ENCODE assay signal across 8 cellular contexts in genomic region chr10:5775705-5776104, GRCh38. TPM values are rescaled to one million over a fixed set of nuclear protein-coding genes. Genes with fewer than 3 reads are reported as not detected.
DNase-seq lines count a peak whose midpoint lies in the region; ATAC-seq and TF ChIP-seq lines count a peak whose summit lies in the region.

No MANE protein-coding gene starts in this region.

- H4K20me1 ChIP-seq in hepatocyte (ENCODE audit: insufficient read depth, poor library complexity, severe bottlenecking) = peaks cover 75% of the 10 kb centered on the region

- H3K4me1 ChIP-seq in hepatocyte (ENCODE audit: insufficient read depth) (no peaks in the 10 kb centered on the region), ovary (ENCODE audit: insufficient read depth) (peaks cover 14% of the 10 kb centered on the region)

- H2AFZ ChIP-seq in hepatocyte = no peak overlapping the region

- H3K27ac Mint-ChIP-seq in activated naive CD4-positive, alpha-beta T cell treated with anti-CD3 and anti-CD28 coated beads, Interleukin-2, amount 50 U/mL, for 72 hours = peak overlapping the region; percentile 74 to 87
- H3K27ac Mint-ChIP-seq in naive thymus-derived CD8-positive, alpha-beta T cell = peak overlapping the region; percentile 87 to 97 (median 92)
- peak overlapping the region; percentile 60 for H3K27ac Mint-ChIP-seq in stimulated activated memory B cell treated with anti-CD40 and anti-IgM and Interleukin-4, amounts not matched to agents 10 μg/mL and 1 μg/mL and 100 μg/mL, for 72 hours

- H3K27me3 ChIP-seq in hepatocyte (no peaks in the 10 kb centered on the region), ovary (no peaks in the 10 kb centered on the region)

- no peak overlapping the region for H3K4me2 ChIP-seq in hepatocyte

- H3K4me1 Mint-ChIP-seq in naive thymus-derived CD8-positive, alpha-beta T cell = peaks cover 18 to 58% (median 37%) of the 10 kb centered on the region in 4 donors
- peaks cover 46% of the 10 kb centered on the region for H3K4me1 Mint-ChIP-seq in stimulated activated memory B cell treated with anti-CD40 and anti-IgM and Interleukin-4, amounts not matched to agents 10 μg/mL and 1 μg/mL and 100 μg/mL, for 72 hours

- H3K9me3 Mint-ChIP-seq in activated naive CD4-positive, alpha-beta T cell treated with anti-CD3 and anti-CD28 coated beads, Interleukin-2, amount 50 U/mL, for 72 hours = no peaks in the 10 kb centered on the region
- H3K9me3 Mint-ChIP-seq in naive thymus-derived CD8-positive, alpha-beta T cell = no peaks in the 10 kb centered on the region
- no peaks in the 10 kb centered on the region for H3K9me3 Mint-ChIP-seq in stimulated activated memory B cell treated with anti-CD40 and anti-IgM and Interleukin-4, amounts not matched to agents 10 μg/mL and 1 μg/mL and 100 μg/mL, for 72 hours

- TF ChIP-seq CTCF in hepatocyte (IDR thresholded peaks at IDR 0.05; ENCODE audit: poor library complexity) (no peak), ovary (IDR thresholded peaks at IDR 0.05) (no peak)

- H3K36me3 ChIP-seq in hepatocyte (replicated peaks; ENCODE audit: insufficient read depth, low read depth) = peaks cover 4% of the 10 kb centered on the region
- no peaks in the 10 kb centered on the region for H3K36me3 ChIP-seq in ovary

- no peaks in the 10 kb centered on the region for H3K27me3 Mint-ChIP-seq in naive thymus-derived CD8-positive, alpha-beta T cell
- no peaks in the 10 kb centered on the region for H3K27me3 Mint-ChIP-seq in stimulated activated memory B cell treated with anti-CD40 and anti-IgM and Interleukin-4, amounts not matched to agents 10 μg/mL and 1 μg/mL and 100 μg/mL, for 72 hours

- 96% methylated on average over 16 of the region's 16 CpGs for WGBS in hepatocyte (ENCODE audit: low lambda C conversion rate, missing lambda C conversion rate)
- 89 to 90% (median 89%) methylated on average over 16 of the region's 16 CpGs for whole genome bisulfite sequencing in ovary, 3 donors

- peaks cover 97% of the 10 kb centered on the region for H3K79me2 ChIP-seq in hepatocyte

- peak overlapping the region; percentile 43 to 81 (median 76) for H3K4me3 Mint-ChIP-seq in naive thymus-derived CD8-positive, alpha-beta T cell
- no peak overlapping the region for H3K4me3 Mint-ChIP-seq in stimulated activated memory B cell treated with anti-CD40 and anti-IgM and Interleukin-4, amounts not matched to agents 10 μg/mL and 1 μg/mL and 100 μg/mL, for 72 hours

- intact Hi-C loops in ovary (cut with DNase I) = no loop called here

- ATAC-seq in activated naive CD4-positive, alpha-beta T cell treated with anti-CD3 and anti-CD28 coated beads, Interleukin-2, amount 50 U/mL, for 72 hours = peak; percentile 97 to 98
- ATAC-seq in naive thymus-derived CD8-positive, alpha-beta T cell = peak; percentile 98 to 99
- peak; percentile 85 for ATAC-seq in stimulated activated memory B cell treated with anti-CD40 and anti-IgM and Interleukin-4, amounts not matched to agents 10 μg/mL and 1 μg/mL and 100 μg/mL, for 72 hours

- no peaks in the 10 kb centered on the region for H3K9me2 ChIP-seq in hepatocyte (replicated peaks; ENCODE audit: insufficient read depth)

- H3K36me3 Mint-ChIP-seq in activated naive CD4-positive, alpha-beta T cell treated with anti-CD3 and anti-CD28 coated beads, Interleukin-2, amount 50 U/mL, for 72 hours = peaks cover 10 to 55% of the 10 kb centered on the region in 2 donors
- peaks cover 0 to 69% (median 21%) of the 10 kb centered on the region in 3 donors for H3K36me3 Mint-ChIP-seq in naive thymus-derived CD8-positive, alpha-beta T cell
- H3K36me3 Mint-ChIP-seq in stimulated activated memory B cell treated with anti-CD40 and anti-IgM and Interleukin-4, amounts not matched to agents 10 μg/mL and 1 μg/mL and 100 μg/mL, for 72 hours = peaks cover 63% of the 10 kb centered on the region

- TF ChIP-seq POLR2A in ovary (IDR thresholded peaks at IDR 0.05) = no peak

- peak; percentile 53 to 95 (median 65) for DNase-seq in T-helper 2 cell
- peak in 1 of 2 donors; percentile 72 for DNase-seq in activated naive CD4-positive, alpha-beta T cell treated with anti-CD3 and anti-CD28 coated beads, Interleukin-2, amount 50 U/mL, for 72 hours (ENCODE audit: low spot score in 2 of 2)
- peak; percentile 68 to 90 (median 84) for DNase-seq in naive thymus-derived CD8-positive, alpha-beta T cell
- DNase-seq in NCI-H187 treated with DMSO at 0.1 percent for 48 hours (lab: John Stamatoyannopoulos, UW) = no peak
- no peak for DNase-seq in hepatocyte (ENCODE audit: low spot score)
- no peak for DNase-seq in NCI-H1092 treated with DMSO at 0.1 percent for 48 hours (lab: John Stamatoyannopoulos, UW)
- no peak for DNase-seq in ovary

- H3K4me3 ChIP-seq in hepatocyte (no peak overlapping the region), ovary (no peak overlapping the region)

- H3K9me3 ChIP-seq in hepatocyte (ENCODE audit: low read depth) (no peaks in the 10 kb centered on the region), ovary (no peaks in the 10 kb centered on the region)

- TF ChIP-seq EP300 in ovary (IDR thresholded peaks at IDR 0.05) = no peak

- H3K27ac ChIP-seq in hepatocyte = no peak overlapping the region
- H3K27ac ChIP-seq in ovary = no peak overlapping the region

- POLR2A ChIA-PET in naive thymus-derived CD8-positive, alpha-beta T cell (lab: Charles Lee) = interaction anchor here (0.9 to 1.9 kb wide), 6 partner anchors 12 to 113 kb away, joined by 3 to 19 read pairs (median 4); partner anchors contain the start of gene GDI2

RNA-seq across cellular contexts. Expression of gene GDI2, which starts 37.5 kb away (rescaled TPM):
- total RNA-seq in activated naive CD4-positive, alpha-beta T cell treated with anti-CD3 and anti-CD28 coated beads, Interleukin-2, amount 50 U/mL, for 72 hours = 100 to 1,000 TPM; 234 to 281 TPM
- 100 to 1,000 TPM; 122 to 130 TPM for total RNA-seq in naive thymus-derived CD8-positive, alpha-beta T cell
- polyA plus RNA-seq in naive thymus-derived CD8-positive, alpha-beta T cell = 100 to 1,000 TPM; 145 to 171 (median 157) TPM
- 361 and 362 TPM in 2 replicates for total RNA-seq in hepatocyte
- 132 and 149 TPM in 2 replicates for polyA plus RNA-seq in hepatocyte
- total RNA-seq in ovary = 100 to 1,000 TPM; 148 to 198 (median 177) TPM
- 100 to 1,000 TPM; 111 to 269 TPM for polyA plus RNA-seq in ovary

Comparison
In these comparisons a context has a peak if more than half of its experiments do, and no peak if none do; other contexts are left out.
1. DNase-seq: peak in T-helper 2 cell (5 of 5) and naive thymus-derived CD8-positive, alpha-beta T cell (10 of 10); none in NCI-H187 treated with DMSO at 0.1 percent for 48 hours (single experiment), hepatocyte (single experiment), NCI-H1092 treated with DMSO at 0.1 percent for 48 hours (single experiment) and ovary (0 of 5).
2. Peak in every context shown above with its lines, with median percentiles within 50 percentile points of each other: ATAC-seq and H3K27ac Mint-ChIP-seq.